Comparison of ENCODE assay signal across 1 cellular context in the genomic region with DNA sequence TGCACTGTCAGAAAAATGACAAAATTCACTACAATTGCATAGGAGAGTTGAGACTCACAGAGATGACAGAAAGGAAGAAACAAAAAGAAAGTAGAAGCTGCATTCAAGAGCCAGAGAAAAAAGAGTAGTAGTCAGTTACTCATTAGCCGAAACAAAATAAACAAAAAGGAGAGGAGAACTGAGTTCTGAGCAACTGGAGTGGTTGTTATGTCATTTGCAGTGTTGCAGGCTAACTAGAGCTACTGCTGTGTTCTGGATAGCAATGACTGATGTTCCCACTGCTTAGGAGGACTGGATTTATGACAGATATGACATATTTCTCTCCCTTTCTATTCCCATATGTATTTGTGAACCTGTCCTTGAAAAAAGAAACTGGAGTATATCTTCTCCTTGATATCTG.
TF ChIP-seq lines count a peak whose summit lies in the region.

No MANE protein-coding gene starts in this region.

TF ChIP-seq in IMR-90, 13 proteins besides CTCF, POLR2A, EP300 and RAD21 (continued from another document):
- TF ChIP-seq RFX5 (IDR thresholded peaks at IDR 0.05; ENCODE audit: low read depth, low read length): no peak
